In genomic region chr17:74417178-74418045, GRCh38 we compare ENCODE assay signal across 1 cellular context.
TF ChIP-seq lines count a peak whose summit lies in the region.

No MANE protein-coding gene starts in this region.

TF ChIP-seq in HepG2, 621 proteins besides CTCF, POLR2A, EP300 and RAD21 (continues in another document):
- TF ChIP-seq ZMAT3 (CRISPR knock-in tag; conservative IDR thresholded peaks at IDR 0.05) (no peak), ZHX2 (IDR thresholded peaks at IDR 0.05; ENCODE audit: low read depth) (no peak), ZHX2 (CRISPR knock-in tag; IDR thresholded peaks at IDR 0.05; ENCODE audit: borderline replicate concordance) (no peak), PRDM10 (CRISPR knock-in tag; IDR thresholded peaks at IDR 0.05; ENCODE audit: low read depth) (peak; percentile 48; the same call in 1 of the 2 replicates), RAD51 (IDR thresholded peaks at IDR 0.05; ENCODE audit: borderline replicate concordance) (no peak), ZKSCAN5 (CRISPR knock-in tag; IDR thresholded peaks at IDR 0.05) (0 out of 2 replicates have a peak, but pooled peaks have one; percentile 39), DNMT3B (CRISPR knock-in tag; conservative IDR thresholded peaks at IDR 0.05) (0 out of 2 replicates have a peak, but pooled peaks have one; percentile 18), NR2C2 (CRISPR knock-in tag; IDR thresholded peaks at IDR 0.05; ENCODE audit: borderline replicate concordance) (no peak), CCAR2 (optimal IDR thresholded peaks at IDR 0.05; ENCODE audit: low read depth, low read length) (no peak), HOMEZ (CRISPR knock-in tag; IDR thresholded peaks at IDR 0.05; ENCODE audit: low read depth) (peak; percentile 57; the same call in 1 of the 2 replicates), ATF4 (CRISPR knock-in tag; IDR thresholded peaks at IDR 0.05) (peak in 1 of 2 experiments; percentile 35; a peak in 1 of 4 replicates), TCF12 (IDR thresholded peaks at IDR 0.05) (no peak), TCF12 (CRISPR knock-in tag; IDR thresholded peaks at IDR 0.05) (no peak), IRF9 (CRISPR knock-in tag; IDR thresholded peaks at IDR 0.05; ENCODE audit: borderline replicate concordance) (peak; percentile 23; the same call in 1 of the 2 replicates), ZNF784 (CRISPR knock-in tag; IDR thresholded peaks at IDR 0.05; ENCODE audit: borderline replicate concordance) (peak; percentile 80; the same call in 1 of the 2 replicates), KMT2A (CRISPR knock-in tag; IDR thresholded peaks at IDR 0.05) (peak; percentile 48), ELK4 (CRISPR knock-in tag; IDR thresholded peaks at IDR 0.05; ENCODE audit: borderline replicate concordance) (no peak), ZNF775 (CRISPR knock-in tag; IDR thresholded peaks at IDR 0.05; ENCODE audit: borderline replicate concordance) (no peak), ZNF546 (CRISPR knock-in tag; conservative IDR thresholded peaks at IDR 0.05) (0 out of 2 replicates have a peak, but pooled peaks have one; percentile 58), POLR2G (IDR thresholded peaks at IDR 0.05; ENCODE audit: low read depth, low read length) (peak; percentile 55), ZFY (CRISPR knock-in tag; IDR thresholded peaks at IDR 0.05) (peak; percentile 53), CEBPB (IDR thresholded peaks at IDR 0.05; ENCODE audit: borderline replicate concordance, low read depth, low read length) (no peak), SALL1 (CRISPR knock-in tag; IDR thresholded peaks at IDR 0.05) (peak; percentile 83), CBFB (CRISPR knock-in tag; IDR thresholded peaks at IDR 0.05) (no peak), LCORL (IDR thresholded peaks at IDR 0.05) (no peak), LCORL (CRISPR knock-in tag; IDR thresholded peaks at IDR 0.05) (peak; percentile 66; the same call in 1 of the 2 replicates), SUZ12 (IDR thresholded peaks at IDR 0.05; ENCODE audit: low read depth, low read length) (no peak), EEA1 (CRISPR knock-in tag; IDR thresholded peaks at IDR 0.05; ENCODE audit: borderline replicate concordance) (no peak), CHD2 (IDR thresholded peaks at IDR 0.05; ENCODE audit: low read depth, low read length) (no peak), CHCHD3 (CRISPR knock-in tag; IDR thresholded peaks at IDR 0.05) (peak; percentile 90; the same call in 1 of the 2 replicates), ZBTB1 (CRISPR knock-in tag; IDR thresholded peaks at IDR 0.05; ENCODE audit: borderline replicate concordance) (no peak), ATF6 (CRISPR knock-in tag; conservative IDR thresholded peaks at IDR 0.05) (no peak), CSRNP2 (CRISPR knock-in tag; conservative IDR thresholded peaks at IDR 0.05; ENCODE audit: low read depth) (no peak), IKZF5 (CRISPR knock-in tag; IDR thresholded peaks at IDR 0.05) (no peak; the same call in 1 of the 2 replicates), DNMT1 (CRISPR knock-in tag; IDR thresholded peaks at IDR 0.05) (no peak), BRD4 (CRISPR knock-in tag; IDR thresholded peaks at IDR 0.05) (no peak), EHMT2 (IDR thresholded peaks at IDR 0.05; ENCODE audit: borderline replicate concordance, low read depth, low read length) (no peak), TEF (CRISPR knock-in tag; IDR thresholded peaks at IDR 0.05) (no peak)
